Comparison of ENCODE assay signal across 19 cellular contexts in genomic region chr6:13001951-13002350, GRCh38.
A peak's percentile ranks its signal among the peaks of the same experiment; 100 is the strongest.
DNase-seq lines count a peak whose midpoint lies in the region; ATAC-seq, FAIRE-seq and TF ChIP-seq lines count a peak whose summit lies in the region.
"Had no signal": no experiment of that assay in that cellular context is flagged by ENCODE, and none has a peak within 500 bp of the region (broad histone marks: within the 10 kb centered on the region; RNA-seq: fewer than 3 reads in every experiment).

No MANE protein-coding gene starts in this region.

- no peaks in the 10 kb centered on the region for H3K9me3 Mint-ChIP-seq in CD8-positive, alpha-beta T cell
- H3K9me3 Mint-ChIP-seq: CD14-positive monocyte; CD4-positive, alpha-beta memory T cell had no signal

- no peaks in the 10 kb centered on the region for H3K4me1 Mint-ChIP-seq in CD8-positive, alpha-beta T cell (ENCODE audit: low read depth)
- H3K4me1 Mint-ChIP-seq: CD4-positive, alpha-beta memory T cell had no signal

- no peak overlapping the region for H3K4me3 Mint-ChIP-seq in CD8-positive, alpha-beta T cell
- H3K4me3 Mint-ChIP-seq: CD14-positive monocyte; CD4-positive, alpha-beta memory T cell had no signal

- H3K36me3 ChIP-seq in HEK293 (ENCODE audit: control insufficient read depth in 2 of 2, insufficient read depth in 1 of 2, low read length in 2 of 2) (no peaks in the 10 kb centered on the region), bronchial epithelial cell (ENCODE audit: control insufficient read depth, insufficient read depth, low read length) (no peaks in the 10 kb centered on the region), left lung (no peaks in the 10 kb centered on the region)
- no peaks in the 10 kb centered on the region for H3K36me3 ChIP-seq in CD8-positive, alpha-beta T cell (ENCODE audit: insufficient read depth, low read length)
- H3K36me3 ChIP-seq: BLaER1 had no signal

- no peak for FAIRE-seq in bronchial epithelial cell (lab: Jason Lieb, UNC)
- FAIRE-seq: GM12878, GM19239, HepG2 had no signal

- POLR2A ChIA-PET in HEK293 (lab: Yijun Ruan, JAX), result no interaction called here
- POLR2A ChIA-PET in CD8-positive, alpha-beta T cell (lab: Charles Lee), result interaction anchor here (0.6 kb wide), 1 partner anchor 10 kb away, joined by 3 read pairs; no protein-coding TSS in a partner anchor

- peaks cover 4% of the 10 kb centered on the region for H3K27me3 Mint-ChIP-seq in CD8-positive, alpha-beta T cell (ENCODE audit: low read depth)

- H3K4me3 ChIP-seq in HEK293 (ENCODE audit: low read depth, low read length) (no peak overlapping the region), bronchial epithelial cell (ENCODE audit: low read depth, low read length) (no peak overlapping the region), left lung (no peak overlapping the region)
- H3K4me3 ChIP-seq in CD8-positive, alpha-beta T cell (ENCODE audit: low read depth, low read length), result no peak overlapping the region
- H3K4me3 ChIP-seq: BLaER1, GM12878 had no signal

- DNase-seq in NCI-H526 treated with DMSO at 0.1 percent for 48 hours (lab: John Stamatoyannopoulos, UW) (peak; percentile 8), bronchial epithelial cell (ENCODE audit: low read depth) (peak; percentile 76), left lung (no peak), NCI-H2107 (lab: John Stamatoyannopoulos, UW) (no peak)
- no peak for DNase-seq in CD8-positive, alpha-beta T cell
- DNase-seq: 8988T; Calu3; CD4-positive, alpha-beta memory T cell; DMS79 treated with DMSO at 0.1 percent for 48 hours; GOT3; H7 had no signal

- no peak for TF ChIP-seq CTCF in HEK293 (tag by site-specific recombination; IDR thresholded peaks at IDR 0.05)
- TF ChIP-seq CTCF in bronchial epithelial cell (IDR thresholded peaks at IDR 0.05; ENCODE audit: insufficient read depth, low read length, severe bottlenecking), result no peak
- no peak for TF ChIP-seq CTCF in left lung (IDR thresholded peaks at IDR 0.05)
- TF ChIP-seq CTCF in CD8-positive, alpha-beta T cell (IDR thresholded peaks at IDR 0.05), result no peak

- intact Hi-C loops in left lung (cut with DNase I), result no loop called here
- intact Hi-C loops in CD8-positive, alpha-beta T cell (cut with DNase I, micrococcal nuclease), result no loop called here

- H3K9me3 ChIP-seq in HEK293 (ENCODE audit: control insufficient read depth, insufficient read depth, low read depth, low read length) (no peaks in the 10 kb centered on the region), left lung (no peaks in the 10 kb centered on the region)
- H3K9me3 ChIP-seq in CD8-positive, alpha-beta T cell (ENCODE audit: low read length), result no peaks in the 10 kb centered on the region
- H3K9me3 ChIP-seq: BLaER1 had no signal

- H3K27me3 ChIP-seq in bronchial epithelial cell (ENCODE audit: control insufficient read depth, insufficient read depth, low read length), result no peaks in the 10 kb centered on the region
- no peaks in the 10 kb centered on the region for H3K27me3 ChIP-seq in left lung
- no peaks in the 10 kb centered on the region for H3K27me3 ChIP-seq in CD8-positive, alpha-beta T cell (ENCODE audit: insufficient read depth, low read length)
- H3K27me3 ChIP-seq: BLaER1 had no signal

- no peak overlapping the region for H3K27ac Mint-ChIP-seq in CD8-positive, alpha-beta T cell
- H3K27ac Mint-ChIP-seq: CD4-positive, alpha-beta memory T cell had no signal

- CTCF ChIA-PET in HEK293 (lab: Yijun Ruan, JAX), result interaction anchor here (0.5 to 0.6 kb wide), 3 partner anchors 58 to 699 kb away, joined by 3 read pairs; no protein-coding TSS in a partner anchor
- CTCF ChIA-PET in CD8-positive, alpha-beta T cell (lab: Charles Lee), result no interaction called here

- ATAC-seq in left lung, result peak; percentile 14
- ATAC-seq in CD8-positive, alpha-beta T cell, result no peak
- ATAC-seq in GM21529 (IDR thresholded peaks at IDR 0.05; ENCODE audit: unreplicated experiment), result no peak
- ATAC-seq: GM12878, HCT116, HepG2 had no signal

- H3K4me1 ChIP-seq in HEK293 (ENCODE audit: control insufficient read depth, insufficient read depth, low read length) (peaks cover 12% of the 10 kb centered on the region), left lung (no peaks in the 10 kb centered on the region)
- H3K4me1 ChIP-seq in CD8-positive, alpha-beta T cell (ENCODE audit: insufficient read depth, low read length), result no peaks in the 10 kb centered on the region
- H3K4me1 ChIP-seq: BLaER1 had no signal

- no peak overlapping the region for H3K27ac ChIP-seq in HEK293 (ENCODE audit: extremely low read depth, low read depth, low read length)
- H3K27ac ChIP-seq in left lung, result no peak overlapping the region
- no peak overlapping the region for H3K27ac ChIP-seq in CD8-positive, alpha-beta T cell (ENCODE audit: low read depth, low read length)
- H3K27ac ChIP-seq: BLaER1 had no signal

- H3K36me3 Mint-ChIP-seq in CD8-positive, alpha-beta T cell, result no peaks in the 10 kb centered on the region
- H3K36me3 Mint-ChIP-seq: CD14-positive monocyte; CD4-positive, alpha-beta memory T cell had no signal

TF ChIP-seq in HEK293, 187 proteins besides CTCF, POLR2A, EP300 and RAD21:
- no peak for TF ChIP-seq ZNF16 (tag by site-specific recombination; IDR thresholded peaks at IDR 0.05; ENCODE audit: low read depth)
- no peak for TF ChIP-seq ZNF843 (tag by site-specific recombination; IDR thresholded peaks at IDR 0.05)
- TF ChIP-seq FEZF1 (tag by site-specific recombination; IDR thresholded peaks at IDR 0.05), result peak; percentile 37; the same call in 1 of the 2 replicates

Comparison
In these comparisons a context has a peak if more than half of its experiments do, and no peak if none do; other contexts are left out.
1. DNase-seq: peak in NCI-H526 treated with DMSO at 0.1 percent for 48 hours (single experiment) and bronchial epithelial cell (single experiment); none in left lung (0 of 2), CD8-positive, alpha-beta T cell (0 of 7) and NCI-H2107 (single experiment).